Comparison of ENCODE assay signal across 25 cellular contexts in the genomic region with DNA sequence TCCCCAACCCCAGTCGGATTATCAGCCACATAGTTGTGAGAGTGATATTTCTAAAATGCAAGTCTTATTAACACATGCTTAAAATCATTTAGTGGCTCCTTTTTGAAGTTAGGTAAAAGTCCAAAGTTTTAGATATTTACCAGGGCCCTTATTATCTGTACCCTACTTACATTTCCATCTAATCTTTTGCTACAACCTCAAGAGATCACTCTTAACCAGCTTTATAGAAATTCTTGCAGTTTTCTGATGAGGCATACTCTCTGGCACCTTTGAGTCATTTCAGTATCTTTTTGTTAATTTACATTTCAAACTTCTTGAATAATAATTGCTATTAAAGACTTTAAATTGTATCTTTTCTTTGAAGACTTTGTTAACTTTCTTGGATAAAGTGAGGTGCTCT.
DNase-seq lines count a peak whose midpoint lies in the region; ATAC-seq and TF ChIP-seq lines count a peak whose summit lies in the region.
"Had no signal": no experiment of that assay in that cellular context is flagged by ENCODE, and none has a peak within 500 bp of the region (broad histone marks: within the 10 kb centered on the region; RNA-seq: fewer than 3 reads in every experiment).

No MANE protein-coding gene starts in this region.

- H3K9me2 ChIP-seq in HCT116 (ENCODE audit: insufficient read depth), result no peaks in the 10 kb centered on the region
- no peaks in the 10 kb centered on the region for H3K9me2 ChIP-seq in MM.1S (replicated peaks; ENCODE audit: insufficient read depth, low read length)

- POLR2A ChIA-PET in HCT116 (lab: Charles Lee), result no interaction called here
- POLR2A ChIA-PET in Caco-2 (lab: Charles Lee), result no interaction called here

- WGBS in mesenchymal stem cell, result no CpG with 5 or more reads among the region's 1 CpG

- H3K27me3 ChIP-seq in HCT116 (ENCODE audit: insufficient read depth, low read length) (no peaks in the 10 kb centered on the region), MM.1S (replicated peaks; ENCODE audit: insufficient read depth, low read length) (no peaks in the 10 kb centered on the region), mesenchymal stem cell (ENCODE audit: control insufficient read depth in 1 of 2, insufficient read depth in 1 of 2, low read length in 2 of 2) (no peaks in the 10 kb centered on the region), Caco-2 (replicated peaks; ENCODE audit: control insufficient read depth, insufficient read depth, low read length) (no peaks in the 10 kb centered on the region)
- H3K27me3 ChIP-seq: BLaER1, heart left ventricle, spleen had no signal

- intact Hi-C loops in HCT116 (cut with micrococcal nuclease) (no loop called here), Caco-2 (cut with micrococcal nuclease; ENCODE audit: unreplicated experiment) (no loop called here)

- H3K79me2 ChIP-seq in HCT116 (ENCODE audit: insufficient read depth, low read length), result no peaks in the 10 kb centered on the region
- H3K79me2 ChIP-seq in MM.1S (ENCODE audit: low read length), result no peaks in the 10 kb centered on the region

- H2BK120ac ChIP-seq in mesenchymal stem cell (ENCODE audit: low read depth, low read length), result no peak overlapping the region

- no peak overlapping the region for H2BK12ac ChIP-seq in mesenchymal stem cell (ENCODE audit: low read length in 2 of 2)

- no peaks in the 10 kb centered on the region for H3K36me3 ChIP-seq in HCT116 (ENCODE audit: control insufficient read depth in 1 of 2, insufficient read depth in 2 of 2, low read length in 2 of 2)
- H3K36me3 ChIP-seq in MM.1S (replicated peaks; ENCODE audit: insufficient read depth, low read length), result no peaks in the 10 kb centered on the region
- H3K36me3 ChIP-seq in mesenchymal stem cell (ENCODE audit: control insufficient read depth in 1 of 2, insufficient read depth in 2 of 2, low read depth in 1 of 2, low read length in 2 of 2), result no peaks in the 10 kb centered on the region
- no peaks in the 10 kb centered on the region for H3K36me3 ChIP-seq in Caco-2 (ENCODE audit: control insufficient read depth, insufficient read depth, low read length)
- H3K36me3 ChIP-seq: BLaER1, heart left ventricle, spleen had no signal

- DNase-seq in HCT116 (ENCODE audit: low read depth, low spot score) (no peak), MM.1S (no peak), mesenchymal stem cell (no peak), hypothalamus (lab: John Stamatoyannopoulos, UW) (no peak), Caco-2 (no peak)
- DNase-seq: activated CD4-positive, alpha-beta T cell treated with anti-CD3 and anti-CD28 coated beads for 4 hours; activated CD8-positive, alpha-beta memory T cell treated with anti-CD3 and anti-CD28 coated beads for 24 hours; activated gamma-delta T cell; activated T-cell treated with anti-CD3 and anti-CD28 coated beads, Interleukin-2, amount 50 U/mL, for 1 hour; cerebellar nuclear complex; DMS79 treated with DMSO at 0.1 percent for 48 hours; H7; heart left ventricle; MV-4-11; naive thymus-derived CD4-positive, alpha-beta T cell; RPMI8226; spleen; stimulated activated CD4-positive, alpha-beta T cell treated with anti-CD3 and anti-CD28 coated beads, Interleukin-2, amount 100 ng/mL, for 48 hours; T-helper 2 cell had no signal

- TF ChIP-seq CTCF in HCT116 (IDR thresholded peaks at IDR 0.05 in 2 of 3, conservative IDR thresholded peaks at IDR 0.05 in 1 of 3; ENCODE audit: borderline replicate concordance in 1 of 3, insufficient read depth in 1 of 3, low read depth in 2 of 3, low read length in 2 of 3), result no peak
- no peak for TF ChIP-seq CTCF in MM.1S (IDR thresholded peaks at IDR 0.05; ENCODE audit: low read length)
- no peak for TF ChIP-seq CTCF in Caco-2 (IDR thresholded peaks at IDR 0.05; ENCODE audit: insufficient read depth in 1 of 2, low read depth in 1 of 2, low read length in 1 of 2, severe bottlenecking in 1 of 2, unreplicated experiment in 1 of 2)

- no peaks in the 10 kb centered on the region for H3K4me1 Mint-ChIP-seq in Caco-2 (ENCODE audit: low read depth, unreplicated experiment)
- H3K4me1 Mint-ChIP-seq: naive thymus-derived CD4-positive, alpha-beta T cell; stimulated activated memory B cell treated with anti-CD40 and anti-IgM and Interleukin-4, amounts not matched to agents 10 μg/mL and 1 μg/mL and 100 μg/mL, for 72 hours had no signal

- H3K36me3 Mint-ChIP-seq in Caco-2 (ENCODE audit: insufficient read depth, unreplicated experiment), result no peaks in the 10 kb centered on the region
- H3K36me3 Mint-ChIP-seq: naive thymus-derived CD4-positive, alpha-beta T cell; stimulated activated memory B cell treated with anti-CD40 and anti-IgM and Interleukin-4, amounts not matched to agents 10 μg/mL and 1 μg/mL and 100 μg/mL, for 72 hours had no signal

- no peak overlapping the region for H3K4me2 ChIP-seq in HCT116 (ENCODE audit: low read length)
- H3K4me2 ChIP-seq in MM.1S (ENCODE audit: low read depth, low read length), result peak overlapping the region; percentile 35; the same call in 1 of the 2 replicates
- no peak overlapping the region for H3K4me2 ChIP-seq in mesenchymal stem cell (ENCODE audit: low read length, poor library complexity, severe bottlenecking)
- H3K4me2 ChIP-seq: BLaER1 had no signal

- no peaks in the 10 kb centered on the region for H3K9me3 Mint-ChIP-seq in Caco-2 (ENCODE audit: unreplicated experiment)

- H2AK5ac ChIP-seq in mesenchymal stem cell (ENCODE audit: low read length, severe bottlenecking), result no peak overlapping the region

- no peak for TF ChIP-seq RAD21 in HCT116 (IDR thresholded peaks at IDR 0.05; ENCODE audit: low read depth)

- no peak overlapping the region for H3K23ac ChIP-seq in mesenchymal stem cell (ENCODE audit: low read length in 2 of 2)

- peak overlapping the region; percentile 75 for H2AFZ ChIP-seq in HCT116 (ENCODE audit: low read depth, low read length, poor library complexity, severe bottlenecking)
- H2AFZ ChIP-seq in MM.1S (ENCODE audit: low read length), result peak overlapping the region; percentile 32; the same call in 1 of the 2 replicates
- no peak overlapping the region for H2AFZ ChIP-seq in mesenchymal stem cell (ENCODE audit: low read depth, low read length)

- no TSS peak for BruUV-seq in HCT116 (replicated peaks; lab: Mats Ljungman, UMichigan)
- no TSS peak for BruUV-seq in Caco-2 (replicated peaks; lab: Mats Ljungman, UMichigan)

- H3K79me1 ChIP-seq in mesenchymal stem cell (replicated peaks; ENCODE audit: low read length, poor library complexity, severe bottlenecking), result no peaks in the 10 kb centered on the region

- no peak overlapping the region for H3K27ac Mint-ChIP-seq in Caco-2 (ENCODE audit: unreplicated experiment)
- H3K27ac Mint-ChIP-seq: naive thymus-derived CD4-positive, alpha-beta T cell; stimulated activated memory B cell treated with anti-CD40 and anti-IgM and Interleukin-4, amounts not matched to agents 10 μg/mL and 1 μg/mL and 100 μg/mL, for 72 hours had no signal

- no peak overlapping the region for H3K4me3 Mint-ChIP-seq in Caco-2 (ENCODE audit: unreplicated experiment)
- H3K4me3 Mint-ChIP-seq: naive thymus-derived CD4-positive, alpha-beta T cell; stimulated activated memory B cell treated with anti-CD40 and anti-IgM and Interleukin-4, amounts not matched to agents 10 μg/mL and 1 μg/mL and 100 μg/mL, for 72 hours had no signal

- TF ChIP-seq POLR2A in HCT116 (IDR thresholded peaks at IDR 0.05; ENCODE audit: borderline replicate concordance, extremely low read depth, insufficient read depth, insufficient read length), result no peak

- no peak overlapping the region for H3K9ac ChIP-seq in HCT116 (ENCODE audit: low read length)
- no peak overlapping the region for H3K9ac ChIP-seq in MM.1S (ENCODE audit: low read length)
- H3K9ac ChIP-seq in mesenchymal stem cell (ENCODE audit: low read length), result peak overlapping the region; percentile 79
- H3K9ac ChIP-seq: BLaER1 had no signal

- no peak overlapping the region for H3K14ac ChIP-seq in mesenchymal stem cell (ENCODE audit: low read length in 2 of 2)

- H3K4ac ChIP-seq in mesenchymal stem cell (ENCODE audit: low read depth in 1 of 2, low read length in 2 of 2), result no peak overlapping the region

- peaks cover 3 to 6% of the 10 kb centered on the region in 2 experiments; a peak in 2 of 4 replicates for H3K4me1 ChIP-seq in HCT116 (ENCODE audit: control insufficient read depth in 1 of 2, insufficient read depth in 2 of 2, low read length in 2 of 2)
- H3K4me1 ChIP-seq in MM.1S (ENCODE audit: low read length), result peaks cover 17% of the 10 kb centered on the region
- no peaks in the 10 kb centered on the region for H3K4me1 ChIP-seq in mesenchymal stem cell (ENCODE audit: control insufficient read depth, insufficient read depth, low read depth, low read length)
- no peaks in the 10 kb centered on the region for H3K4me1 ChIP-seq in Caco-2
- H3K4me1 ChIP-seq: BLaER1, spleen had no signal

- H3K27ac ChIP-seq in HCT116 (ENCODE audit: low read depth, low read length), result no peak overlapping the region
- H3K27ac ChIP-seq in MM.1S (ENCODE audit: low read length), result peak overlapping the region; percentile 35; the same call in 1 of the 2 replicates
- no peak overlapping the region for H3K27ac ChIP-seq in mesenchymal stem cell (ENCODE audit: low read length, poor library complexity, severe bottlenecking)
- H3K27ac ChIP-seq: BLaER1, heart left ventricle, SK-N-MC, spleen had no signal

- H3K27me3 Mint-ChIP-seq in Caco-2 (ENCODE audit: insufficient read depth, unreplicated experiment), result peaks cover 3% of the 10 kb centered on the region
- H3K27me3 Mint-ChIP-seq: naive thymus-derived CD4-positive, alpha-beta T cell had no signal

- RAD21 ChIA-PET in HCT116 (lab: Charles Lee; ENCODE audit: low non-redundant PET in 1 of 2, low total read pairs in 2 of 2, uncharacterized antibody in 2 of 2, unreplicated experiment in 2 of 2), result no interaction called here

- H4K8ac ChIP-seq in mesenchymal stem cell (ENCODE audit: low read length), result no peak overlapping the region

- H3K9me3 ChIP-seq in HCT116 (ENCODE audit: control insufficient read depth in 1 of 2, insufficient read depth in 1 of 2, low read depth in 1 of 2, low read length in 2 of 2) (no peaks in the 10 kb centered on the region), MM.1S (replicated peaks; ENCODE audit: insufficient read depth, low read length) (no peaks in the 10 kb centered on the region), mesenchymal stem cell (ENCODE audit: control insufficient read depth, low read length) (no peaks in the 10 kb centered on the region), Caco-2 (no peaks in the 10 kb centered on the region)
- H3K9me3 ChIP-seq: BLaER1, heart left ventricle had no signal

- H3K4me3 ChIP-seq in HCT116 (replicated peaks in 1 of 2; ENCODE audit: low read depth in 1 of 2, low read length in 2 of 2), result no peak overlapping the region
- H3K4me3 ChIP-seq in MM.1S (ENCODE audit: low read length), result no peak overlapping the region
- H3K4me3 ChIP-seq in mesenchymal stem cell (ENCODE audit: insufficient read depth in 1 of 2, low read depth in 1 of 2, low read length in 2 of 2), result no peak overlapping the region
- H3K4me3 ChIP-seq in Caco-2 (ENCODE audit: low read depth, low read length), result no peak overlapping the region
- H3K4me3 ChIP-seq: BLaER1, heart left ventricle, SK-N-MC, spleen had no signal

- H2BK15ac ChIP-seq in mesenchymal stem cell (ENCODE audit: low read depth, poor library complexity, severe bottlenecking), result no peak overlapping the region

- H4K20me1 ChIP-seq in HCT116 (ENCODE audit: insufficient read depth), result no peaks in the 10 kb centered on the region
- H4K20me1 ChIP-seq in MM.1S (ENCODE audit: insufficient read depth, low read length), result no peaks in the 10 kb centered on the region
- H4K20me1 ChIP-seq: BLaER1 had no signal

- H3K18ac ChIP-seq in mesenchymal stem cell (ENCODE audit: low read depth in 1 of 2, low read length in 2 of 2), result no peak overlapping the region

- H4K91ac ChIP-seq in mesenchymal stem cell (ENCODE audit: low read length), result no peak overlapping the region

- H2BK5ac ChIP-seq in mesenchymal stem cell (ENCODE audit: low read depth, low read length, poor library complexity, severe bottlenecking), result no peak overlapping the region

- CTCF ChIA-PET in HCT116 (lab: Charles Lee), result no interaction called here
- CTCF ChIA-PET in Caco-2 (lab: Charles Lee), result no interaction called here

- H3F3A ChIP-seq in MM.1S (ENCODE audit: insufficient read depth, low read length), result 0 out of 2 replicates have a peak, but pooled peaks cover 4% of the 10 kb centered on the region

- ATAC-seq in GM18502 (IDR thresholded peaks at IDR 0.05; ENCODE audit: poor library complexity, unreplicated experiment), result peak; percentile 48
- no peak for ATAC-seq in HCT116
- ATAC-seq in HG02623 (IDR thresholded peaks at IDR 0.05; ENCODE audit: unreplicated experiment), result no peak
- ATAC-seq in GM21786 (IDR thresholded peaks at IDR 0.05; ENCODE audit: unreplicated experiment), result no peak
- ATAC-seq: heart left ventricle; naive thymus-derived CD4-positive, alpha-beta T cell; stimulated activated memory B cell treated with anti-CD40 and anti-IgM and Interleukin-4, amounts not matched to agents 10 μg/mL and 1 μg/mL and 100 μg/mL, for 72 hours had no signal
